In the genomic region with DNA sequence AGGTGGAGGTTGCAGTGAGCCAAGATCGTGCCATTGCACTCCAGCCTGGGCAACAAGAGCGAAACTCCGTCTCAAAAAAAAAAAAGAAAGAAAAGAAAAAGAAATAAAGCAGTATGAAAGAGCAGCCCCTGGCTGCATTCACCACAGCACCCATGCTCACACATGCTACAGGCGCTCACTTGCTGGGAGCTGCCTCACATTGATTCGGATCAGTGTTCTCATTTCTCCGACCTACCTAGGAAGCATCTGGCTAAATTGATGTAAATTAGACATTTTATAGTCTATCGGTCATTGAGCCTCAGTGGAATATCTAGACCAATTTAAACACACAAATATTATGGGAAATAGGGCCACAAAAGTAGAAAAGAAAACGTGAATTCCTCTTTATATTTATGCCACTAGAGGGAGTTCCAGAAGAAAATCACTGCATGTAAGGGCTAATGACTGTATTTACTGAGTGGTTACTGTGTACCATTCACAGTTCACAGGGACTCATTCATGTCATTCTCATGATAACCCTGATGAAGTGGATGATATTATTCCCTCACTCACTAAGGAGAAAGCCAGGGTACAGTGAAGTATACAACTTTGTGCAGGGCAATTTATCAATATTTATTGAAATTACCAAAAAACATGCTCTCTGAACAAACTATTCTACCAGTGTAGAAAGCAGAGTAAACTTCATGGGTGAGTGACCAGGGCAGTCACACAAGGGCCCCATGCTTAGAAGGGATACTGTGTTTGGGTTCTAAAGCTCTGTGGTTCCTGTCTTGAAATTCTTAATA, we compare ENCODE assay signal across 8 cellular contexts. TPM values are rescaled to one million over a fixed set of nuclear protein-coding genes. Genes with fewer than 3 reads are reported as not detected.
DNase-seq lines count a peak whose midpoint lies in the region; ATAC-seq and TF ChIP-seq lines count a peak whose summit lies in the region.
"Had no signal": no experiment of that assay in that cellular context is flagged by ENCODE, and none has a peak within 500 bp of the region (broad histone marks: within the 10 kb centered on the region; RNA-seq: fewer than 3 reads in every experiment).

No MANE protein-coding gene starts in this region.

- peak; percentile 5 for DNase-seq in GDM1 (lab: John Stamatoyannopoulos, UW)
- peak; percentile 53 for DNase-seq in M059J (ENCODE audit: low read depth)
- DNase-seq in WTC11 (ENCODE audit: low spot score), result no peak
- DNase-seq in kidney tubule cell (ENCODE audit: low spot score), result peak; percentile 45
- no peak for DNase-seq in activated naive CD4-positive, alpha-beta T cell treated with anti-CD3 and anti-CD28 coated beads, Interleukin-2, amount 50 U/mL, for 16 hours

- peak overlapping the region; percentile 67; the same call in 1 of the 2 replicates for H3K27ac Mint-ChIP-seq in WTC11
- H3K27ac Mint-ChIP-seq: T-helper 1 cell treated with Interleukin-12 subunit alpha and Interleukin-12 subunit beta and Interleukin-4 antibody, amounts not matched to agents 30 μg/mL and 1 μg/mL, for 36 hours had no signal

- H3K9me3 Mint-ChIP-seq in WTC11, result no peaks in the 10 kb centered on the region
- H3K9me3 Mint-ChIP-seq: T-helper 1 cell treated with Interleukin-12 subunit alpha and Interleukin-12 subunit beta and Interleukin-4 antibody, amounts not matched to agents 30 μg/mL and 1 μg/mL, for 36 hours had no signal

- no peak overlapping the region for H3K4me3 Mint-ChIP-seq in WTC11
- H3K4me3 Mint-ChIP-seq: T-helper 1 cell treated with Interleukin-12 subunit alpha and Interleukin-12 subunit beta and Interleukin-4 antibody, amounts not matched to agents 30 μg/mL and 1 μg/mL, for 36 hours had no signal

- peak; percentile 49 for TF ChIP-seq CTCF in WTC11 (IDR thresholded peaks at IDR 0.05)

- CTCF ChIA-PET in WTC11 (lab: Charles Lee), result interaction anchor here (0.6 to 12.0 kb wide), 16 partner anchors 9 to 1120 kb away, joined by 3 to 531 read pairs (median 39); a partner anchor contains a TSS

- no peak for ATAC-seq in WTC11
- ATAC-seq in GM18861 (IDR thresholded peaks at IDR 0.05; ENCODE audit: unreplicated experiment), result no peak
- ATAC-seq in HG02623 (IDR thresholded peaks at IDR 0.05; ENCODE audit: unreplicated experiment), result no peak

- H3K36me3 Mint-ChIP-seq in WTC11, result no peaks in the 10 kb centered on the region

- POLR2A ChIA-PET in WTC11 (lab: Charles Lee), result interaction anchor here (0.6 to 0.7 kb wide), 2 partner anchors 16 to 32 kb away, joined by 3 to 4 read pairs; no protein-coding TSS in a partner anchor

- H3K27me3 Mint-ChIP-seq in WTC11 (ENCODE audit: low read depth), result no peaks in the 10 kb centered on the region

- H3K4me1 Mint-ChIP-seq in WTC11, result peaks cover 50% of the 10 kb centered on the region

TF ChIP-seq in WTC11, 78 proteins besides CTCF, POLR2A, EP300 and RAD21:
- TF ChIP-seq, protein P1, sequence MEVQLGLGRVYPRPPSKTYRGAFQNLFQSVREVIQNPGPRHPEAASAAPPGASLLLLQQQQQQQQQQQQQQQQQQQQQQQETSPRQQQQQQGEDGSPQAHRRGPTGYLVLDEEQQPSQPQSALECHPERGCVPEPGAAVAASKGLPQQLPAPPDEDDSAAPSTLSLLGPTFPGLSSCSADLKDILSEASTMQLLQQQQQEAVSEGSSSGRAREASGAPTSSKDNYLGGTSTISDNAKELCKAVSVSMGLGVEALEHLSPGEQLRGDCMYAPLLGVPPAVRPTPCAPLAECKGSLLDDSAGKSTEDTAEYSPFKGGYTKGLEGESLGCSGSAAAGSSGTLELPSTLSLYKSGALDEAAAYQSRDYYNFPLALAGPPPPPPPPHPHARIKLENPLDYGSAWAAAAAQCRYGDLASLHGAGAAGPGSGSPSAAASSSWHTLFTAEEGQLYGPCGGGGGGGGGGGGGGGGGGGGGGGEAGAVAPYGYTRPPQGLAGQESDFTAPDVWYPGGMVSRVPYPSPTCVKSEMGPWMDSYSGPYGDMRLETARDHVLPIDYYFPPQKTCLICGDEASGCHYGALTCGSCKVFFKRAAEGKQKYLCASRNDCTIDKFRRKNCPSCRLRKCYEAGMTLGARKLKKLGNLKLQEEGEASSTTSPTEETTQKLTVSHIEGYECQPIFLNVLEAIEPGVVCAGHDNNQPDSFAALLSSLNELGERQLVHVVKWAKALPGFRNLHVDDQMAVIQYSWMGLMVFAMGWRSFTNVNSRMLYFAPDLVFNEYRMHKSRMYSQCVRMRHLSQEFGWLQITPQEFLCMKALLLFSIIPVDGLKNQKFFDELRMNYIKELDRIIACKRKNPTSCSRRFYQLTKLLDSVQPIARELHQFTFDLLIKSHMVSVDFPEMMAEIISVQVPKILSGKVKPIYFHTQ (CRISPR knock-in tag; IDR thresholded peaks at IDR 0.05), result no peak
- TF ChIP-seq SMAD4 (CRISPR knock-in tag; IDR thresholded peaks at IDR 0.05) (no peak), ZNF138 (CRISPR knock-in tag; conservative IDR thresholded peaks at IDR 0.05) (no peak), ZNF317 (CRISPR knock-in tag; IDR thresholded peaks at IDR 0.05; ENCODE audit: borderline replicate concordance, low read depth) (no peak), NFATC4 (CRISPR knock-in tag; IDR thresholded peaks at IDR 0.05) (no peak), PRRX2 (CRISPR knock-in tag; IDR thresholded peaks at IDR 0.05) (no peak), GRHL2 (CRISPR knock-in tag; IDR thresholded peaks at IDR 0.05; ENCODE audit: insufficient replicate concordance, severe bottlenecking) (no peak), ZNF396 (CRISPR knock-in tag; IDR thresholded peaks at IDR 0.05; ENCODE audit: borderline replicate concordance) (no peak)
- TF ChIP-seq, protein P2, sequence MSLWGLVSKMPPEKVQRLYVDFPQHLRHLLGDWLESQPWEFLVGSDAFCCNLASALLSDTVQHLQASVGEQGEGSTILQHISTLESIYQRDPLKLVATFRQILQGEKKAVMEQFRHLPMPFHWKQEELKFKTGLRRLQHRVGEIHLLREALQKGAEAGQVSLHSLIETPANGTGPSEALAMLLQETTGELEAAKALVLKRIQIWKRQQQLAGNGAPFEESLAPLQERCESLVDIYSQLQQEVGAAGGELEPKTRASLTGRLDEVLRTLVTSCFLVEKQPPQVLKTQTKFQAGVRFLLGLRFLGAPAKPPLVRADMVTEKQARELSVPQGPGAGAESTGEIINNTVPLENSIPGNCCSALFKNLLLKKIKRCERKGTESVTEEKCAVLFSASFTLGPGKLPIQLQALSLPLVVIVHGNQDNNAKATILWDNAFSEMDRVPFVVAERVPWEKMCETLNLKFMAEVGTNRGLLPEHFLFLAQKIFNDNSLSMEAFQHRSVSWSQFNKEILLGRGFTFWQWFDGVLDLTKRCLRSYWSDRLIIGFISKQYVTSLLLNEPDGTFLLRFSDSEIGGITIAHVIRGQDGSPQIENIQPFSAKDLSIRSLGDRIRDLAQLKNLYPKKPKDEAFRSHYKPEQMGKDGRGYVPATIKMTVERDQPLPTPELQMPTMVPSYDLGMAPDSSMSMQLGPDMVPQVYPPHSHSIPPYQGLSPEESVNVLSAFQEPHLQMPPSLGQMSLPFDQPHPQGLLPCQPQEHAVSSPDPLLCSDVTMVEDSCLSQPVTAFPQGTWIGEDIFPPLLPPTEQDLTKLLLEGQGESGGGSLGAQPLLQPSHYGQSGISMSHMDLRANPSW (CRISPR knock-in tag; conservative IDR thresholded peaks at IDR 0.05; ENCODE audit: low read depth), result no peak
- TF ChIP-seq, protein P3, sequence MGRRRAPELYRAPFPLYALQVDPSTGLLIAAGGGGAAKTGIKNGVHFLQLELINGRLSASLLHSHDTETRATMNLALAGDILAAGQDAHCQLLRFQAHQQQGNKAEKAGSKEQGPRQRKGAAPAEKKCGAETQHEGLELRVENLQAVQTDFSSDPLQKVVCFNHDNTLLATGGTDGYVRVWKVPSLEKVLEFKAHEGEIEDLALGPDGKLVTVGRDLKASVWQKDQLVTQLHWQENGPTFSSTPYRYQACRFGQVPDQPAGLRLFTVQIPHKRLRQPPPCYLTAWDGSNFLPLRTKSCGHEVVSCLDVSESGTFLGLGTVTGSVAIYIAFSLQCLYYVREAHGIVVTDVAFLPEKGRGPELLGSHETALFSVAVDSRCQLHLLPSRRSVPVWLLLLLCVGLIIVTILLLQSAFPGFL (CRISPR knock-in tag; IDR thresholded peaks at IDR 0.05; ENCODE audit: borderline replicate concordance), result no peak
- TF ChIP-seq, protein P4, sequence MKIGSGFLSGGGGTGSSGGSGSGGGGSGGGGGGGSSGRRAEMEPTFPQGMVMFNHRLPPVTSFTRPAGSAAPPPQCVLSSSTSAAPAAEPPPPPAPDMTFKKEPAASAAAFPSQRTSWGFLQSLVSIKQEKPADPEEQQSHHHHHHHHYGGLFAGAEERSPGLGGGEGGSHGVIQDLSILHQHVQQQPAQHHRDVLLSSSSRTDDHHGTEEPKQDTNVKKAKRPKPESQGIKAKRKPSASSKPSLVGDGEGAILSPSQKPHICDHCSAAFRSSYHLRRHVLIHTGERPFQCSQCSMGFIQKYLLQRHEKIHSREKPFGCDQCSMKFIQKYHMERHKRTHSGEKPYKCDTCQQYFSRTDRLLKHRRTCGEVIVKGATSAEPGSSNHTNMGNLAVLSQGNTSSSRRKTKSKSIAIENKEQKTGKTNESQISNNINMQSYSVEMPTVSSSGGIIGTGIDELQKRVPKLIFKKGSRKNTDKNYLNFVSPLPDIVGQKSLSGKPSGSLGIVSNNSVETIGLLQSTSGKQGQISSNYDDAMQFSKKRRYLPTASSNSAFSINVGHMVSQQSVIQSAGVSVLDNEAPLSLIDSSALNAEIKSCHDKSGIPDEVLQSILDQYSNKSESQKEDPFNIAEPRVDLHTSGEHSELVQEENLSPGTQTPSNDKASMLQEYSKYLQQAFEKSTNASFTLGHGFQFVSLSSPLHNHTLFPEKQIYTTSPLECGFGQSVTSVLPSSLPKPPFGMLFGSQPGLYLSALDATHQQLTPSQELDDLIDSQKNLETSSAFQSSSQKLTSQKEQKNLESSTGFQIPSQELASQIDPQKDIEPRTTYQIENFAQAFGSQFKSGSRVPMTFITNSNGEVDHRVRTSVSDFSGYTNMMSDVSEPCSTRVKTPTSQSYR (CRISPR knock-in tag; IDR thresholded peaks at IDR 0.05), result no peak
- TF ChIP-seq, protein P5, sequence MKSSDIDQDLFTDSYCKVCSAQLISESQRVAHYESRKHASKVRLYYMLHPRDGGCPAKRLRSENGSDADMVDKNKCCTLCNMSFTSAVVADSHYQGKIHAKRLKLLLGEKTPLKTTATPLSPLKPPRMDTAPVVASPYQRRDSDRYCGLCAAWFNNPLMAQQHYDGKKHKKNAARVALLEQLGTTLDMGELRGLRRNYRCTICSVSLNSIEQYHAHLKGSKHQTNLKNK (CRISPR knock-in tag; IDR thresholded peaks at IDR 0.05), result no peak

RNA-seq across cellular contexts. Expression of a gene that starts 5.3 kb away (rescaled TPM):
- total RNA-seq in M059J (2014; rRNA removed; shearing (Covaris generic)), result not detected in 2 replicates
- total RNA-seq in WTC11 (2021), result 0.55 to 1.2 TPM (median 0.57 TPM) in 3 replicates

RNA-seq across cellular contexts. Expression of a gene that starts 18.6 kb away (rescaled TPM):
- total RNA-seq in M059J (2014; rRNA removed; shearing (Covaris generic)), result 2.1 TPM in 2 replicates
- total RNA-seq in WTC11 (2021), result 82.5 to 107 TPM (median 83.0 TPM) in 3 replicates

RNA-seq across cellular contexts. Expression of a gene that starts 29.3 kb away (rescaled TPM):
- total RNA-seq in M059J (2014; rRNA removed; shearing (Covaris generic)), result 0.05 TPM in 1 of 2 replicates, not detected in the other
- total RNA-seq in WTC11 (2021), result 6.0 to 6.4 TPM (median 6.2 TPM) in 3 replicates

Comparison
In these comparisons a context has a peak if more than half of its experiments do, and no peak if none do; other contexts are left out.
1. DNase-seq: peak in GDM1 (single experiment), M059J (single experiment) and kidney tubule cell (single experiment); none in WTC11 (single experiment) and activated naive CD4-positive, alpha-beta T cell treated with anti-CD3 and anti-CD28 coated beads, Interleukin-2, amount 50 U/mL, for 16 hours (single experiment).
2. RNA of a gene that starts 18.6 kb away (total RNA-seq): 82.5 to 107 TPM in WTC11; 2.1 TPM in M059J; every median in the first group is over 10 times any median in the second.